1 cellular context compared by ENCODE assay signal in the genomic region with DNA sequence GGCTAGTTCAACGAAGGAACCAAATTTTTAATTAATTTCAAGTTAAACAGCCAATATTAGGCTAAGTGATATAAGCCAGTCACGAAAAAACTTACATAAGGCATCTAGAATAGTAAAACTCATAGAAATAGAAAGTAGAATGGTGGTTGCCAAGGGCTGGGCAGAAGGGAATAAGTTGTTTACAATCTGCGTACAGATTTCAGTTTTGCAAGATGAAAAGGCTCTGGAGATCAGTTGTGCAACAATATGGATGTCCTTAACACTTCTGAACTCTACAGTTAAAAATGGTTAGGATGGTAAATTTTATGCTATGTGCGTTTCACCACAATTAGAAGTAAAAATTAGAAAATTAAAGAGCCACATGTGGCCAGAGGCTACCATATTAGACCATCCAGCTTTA.
TF ChIP-seq lines count a peak whose summit lies in the region.

No MANE protein-coding gene starts in this region.

TF ChIP-seq in GM23338, 12 proteins besides CTCF, POLR2A, EP300 and RAD21:
- TF ChIP-seq, protein P1, sequence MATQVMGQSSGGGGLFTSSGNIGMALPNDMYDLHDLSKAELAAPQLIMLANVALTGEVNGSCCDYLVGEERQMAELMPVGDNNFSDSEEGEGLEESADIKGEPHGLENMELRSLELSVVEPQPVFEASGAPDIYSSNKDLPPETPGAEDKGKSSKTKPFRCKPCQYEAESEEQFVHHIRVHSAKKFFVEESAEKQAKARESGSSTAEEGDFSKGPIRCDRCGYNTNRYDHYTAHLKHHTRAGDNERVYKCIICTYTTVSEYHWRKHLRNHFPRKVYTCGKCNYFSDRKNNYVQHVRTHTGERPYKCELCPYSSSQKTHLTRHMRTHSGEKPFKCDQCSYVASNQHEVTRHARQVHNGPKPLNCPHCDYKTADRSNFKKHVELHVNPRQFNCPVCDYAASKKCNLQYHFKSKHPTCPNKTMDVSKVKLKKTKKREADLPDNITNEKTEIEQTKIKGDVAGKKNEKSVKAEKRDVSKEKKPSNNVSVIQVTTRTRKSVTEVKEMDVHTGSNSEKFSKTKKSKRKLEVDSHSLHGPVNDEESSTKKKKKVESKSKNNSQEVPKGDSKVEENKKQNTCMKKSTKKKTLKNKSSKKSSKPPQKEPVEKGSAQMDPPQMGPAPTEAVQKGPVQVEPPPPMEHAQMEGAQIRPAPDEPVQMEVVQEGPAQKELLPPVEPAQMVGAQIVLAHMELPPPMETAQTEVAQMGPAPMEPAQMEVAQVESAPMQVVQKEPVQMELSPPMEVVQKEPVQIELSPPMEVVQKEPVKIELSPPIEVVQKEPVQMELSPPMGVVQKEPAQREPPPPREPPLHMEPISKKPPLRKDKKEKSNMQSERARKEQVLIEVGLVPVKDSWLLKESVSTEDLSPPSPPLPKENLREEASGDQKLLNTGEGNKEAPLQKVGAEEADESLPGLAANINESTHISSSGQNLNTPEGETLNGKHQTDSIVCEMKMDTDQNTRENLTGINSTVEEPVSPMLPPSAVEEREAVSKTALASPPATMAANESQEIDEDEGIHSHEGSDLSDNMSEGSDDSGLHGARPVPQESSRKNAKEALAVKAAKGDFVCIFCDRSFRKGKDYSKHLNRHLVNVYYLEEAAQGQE (IDR thresholded peaks at IDR 0.05; ENCODE audit: unreplicated experiment), result no peak
- TF ChIP-seq, protein P2, sequence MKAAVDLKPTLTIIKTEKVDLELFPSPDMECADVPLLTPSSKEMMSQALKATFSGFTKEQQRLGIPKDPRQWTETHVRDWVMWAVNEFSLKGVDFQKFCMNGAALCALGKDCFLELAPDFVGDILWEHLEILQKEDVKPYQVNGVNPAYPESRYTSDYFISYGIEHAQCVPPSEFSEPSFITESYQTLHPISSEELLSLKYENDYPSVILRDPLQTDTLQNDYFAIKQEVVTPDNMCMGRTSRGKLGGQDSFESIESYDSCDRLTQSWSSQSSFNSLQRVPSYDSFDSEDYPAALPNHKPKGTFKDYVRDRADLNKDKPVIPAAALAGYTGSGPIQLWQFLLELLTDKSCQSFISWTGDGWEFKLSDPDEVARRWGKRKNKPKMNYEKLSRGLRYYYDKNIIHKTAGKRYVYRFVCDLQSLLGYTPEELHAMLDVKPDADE (IDR thresholded peaks at IDR 0.05), result no peak
- TF ChIP-seq ZNF331 (CRISPR knock-in tag; IDR thresholded peaks at IDR 0.05; ENCODE audit: low read depth) (no peak), ZNF462 (CRISPR knock-in tag; IDR thresholded peaks at IDR 0.05) (no peak), CREB1 (CRISPR knock-in tag; IDR thresholded peaks at IDR 0.05; ENCODE audit: low read depth) (no peak), JUNB (IDR thresholded peaks at IDR 0.05; ENCODE audit: unreplicated experiment) (no peak), POLR2AphosphoS5 (IDR thresholded peaks at IDR 0.05; ENCODE audit: low read depth) (no peak)
TF ChIP-seq in GM23338: peak in this region for 0.
